In the genomic region with DNA sequence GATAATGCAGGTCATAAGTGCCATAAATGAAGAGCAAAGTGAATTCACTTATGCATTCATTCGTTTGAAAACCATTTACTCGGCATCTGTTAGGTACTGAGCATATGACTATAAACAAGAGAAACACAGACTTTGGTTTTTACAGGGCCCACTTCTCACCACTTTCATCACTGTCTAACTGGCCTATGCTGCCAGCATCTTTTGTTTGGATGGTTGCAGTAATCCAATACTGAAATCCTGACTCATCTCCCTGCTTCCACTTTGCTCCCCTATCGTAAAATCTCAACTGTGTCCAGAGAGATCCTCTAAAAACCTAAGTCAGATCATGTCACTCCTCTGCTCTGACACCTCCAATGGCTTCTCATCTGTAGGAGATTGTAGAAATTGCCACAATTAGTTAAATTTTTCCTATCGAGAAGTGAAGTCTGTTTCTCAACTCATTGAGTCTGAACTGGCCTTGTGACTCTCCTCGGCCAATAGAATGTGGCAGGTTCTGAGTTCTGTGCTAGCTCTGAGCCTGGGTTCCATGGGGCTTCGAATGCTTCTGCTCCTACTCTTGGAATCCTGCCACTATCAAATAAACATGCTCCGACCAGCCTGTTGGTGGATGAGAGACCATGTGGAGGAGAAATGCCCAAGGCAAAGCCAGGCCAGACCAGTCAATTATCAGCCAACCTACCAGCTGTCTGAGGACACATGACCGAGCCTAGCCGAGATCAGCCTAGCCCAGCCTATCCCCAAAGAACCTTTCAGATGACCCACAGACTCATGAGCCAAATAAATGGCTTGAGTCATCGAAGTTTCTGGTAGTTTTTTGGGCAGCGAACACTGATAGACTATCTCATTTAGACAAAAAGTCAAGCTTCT, we compare ENCODE assay signal across 13 cellular contexts. TPM values are rescaled to one million over a fixed set of nuclear protein-coding genes. Genes with fewer than 3 reads are reported as not detected.
DNase-seq lines count a peak whose midpoint lies in the region; ATAC-seq, FAIRE-seq and TF ChIP-seq lines count a peak whose summit lies in the region.
"Had no signal": no experiment of that assay in that cellular context is flagged by ENCODE, and none has a peak within 500 bp of the region (broad histone marks: within the 10 kb centered on the region; RNA-seq: fewer than 3 reads in every experiment).

No MANE protein-coding gene starts in this region.

- H3K4me1 Mint-ChIP-seq in activated CD8-positive, alpha-beta T cell treated with anti-CD3 and anti-CD28 coated beads for 36 hours (ENCODE audit: low read depth) = peaks cover 55% of the 10 kb centered on the region
- peaks cover 62% of the 10 kb centered on the region for H3K4me1 Mint-ChIP-seq in activated CD8-positive, alpha-beta T cell treated with anti-CD3 and anti-CD28 coated beads, Interleukin-2, amount 10 ng/mL, durations not matched to agents 7 days and 5 days (ENCODE audit: low read depth)

- H3K27me3 Mint-ChIP-seq in activated CD8-positive, alpha-beta T cell treated with anti-CD3 and anti-CD28 coated beads for 36 hours = no peaks in the 10 kb centered on the region
- H3K27me3 Mint-ChIP-seq in activated CD8-positive, alpha-beta T cell treated with anti-CD3 and anti-CD28 coated beads, Interleukin-2, amount 10 ng/mL, durations not matched to agents 7 days and 5 days (ENCODE audit: low read depth) = no peaks in the 10 kb centered on the region
- H3K27me3 Mint-ChIP-seq: activated naive CD8-positive, alpha-beta T cell treated with anti-CD3 and anti-CD28 coated beads, Interleukin-2, amount 10 ng/mL, durations not matched to agents 7 days and 5 days had no signal

- H3K4me2 ChIP-seq in osteoblast (ENCODE audit: insufficient read depth, low read length) = no peak overlapping the region

- H3K27ac ChIP-seq in osteoblast (ENCODE audit: low read depth, low read length) = no peak overlapping the region
- H3K27ac ChIP-seq: testis had no signal

- H3K27me3 ChIP-seq in adipocyte (replicated peaks; ENCODE audit: control insufficient read depth, insufficient read depth, low read length) = no peaks in the 10 kb centered on the region
- peaks cover 5% of the 10 kb centered on the region for H3K27me3 ChIP-seq in osteoblast (ENCODE audit: insufficient read depth, low read length)
- H3K27me3 ChIP-seq: testis had no signal

- H3K4me3 ChIP-seq in adipocyte (ENCODE audit: low read length) = no peak overlapping the region
- no peak overlapping the region for H3K4me3 ChIP-seq in osteoblast (ENCODE audit: insufficient read depth, low read length)
- H3K4me3 ChIP-seq: testis had no signal

- no peaks in the 10 kb centered on the region for H3K79me2 ChIP-seq in osteoblast (ENCODE audit: insufficient read depth, low read length)

- no peaks in the 10 kb centered on the region for H3K9me3 Mint-ChIP-seq in activated CD8-positive, alpha-beta T cell treated with anti-CD3 and anti-CD28 coated beads for 36 hours
- no peaks in the 10 kb centered on the region for H3K9me3 Mint-ChIP-seq in activated CD8-positive, alpha-beta T cell treated with anti-CD3 and anti-CD28 coated beads, Interleukin-2, amount 10 ng/mL, durations not matched to agents 7 days and 5 days (ENCODE audit: insufficient read depth)
- H3K9me3 Mint-ChIP-seq: activated naive CD8-positive, alpha-beta T cell treated with anti-CD3 and anti-CD28 coated beads, Interleukin-2, amount 10 ng/mL, durations not matched to agents 7 days and 5 days had no signal

- no peak overlapping the region for H3K4me3 Mint-ChIP-seq in activated CD8-positive, alpha-beta T cell treated with anti-CD3 and anti-CD28 coated beads for 36 hours
- H3K4me3 Mint-ChIP-seq in activated CD8-positive, alpha-beta T cell treated with anti-CD3 and anti-CD28 coated beads, Interleukin-2, amount 10 ng/mL, durations not matched to agents 7 days and 5 days = no peak overlapping the region
- H3K4me3 Mint-ChIP-seq: activated naive CD8-positive, alpha-beta T cell treated with anti-CD3 and anti-CD28 coated beads, Interleukin-2, amount 10 ng/mL, durations not matched to agents 7 days and 5 days had no signal

- FAIRE-seq in HTR-8/SVneo (lab: Jason Lieb, UNC) = peak; percentile 49

- TF ChIP-seq CTCF in activated CD8-positive, alpha-beta T cell treated with anti-CD3 and anti-CD28 coated beads for 36 hours (IDR thresholded peaks at IDR 0.05) = no peak
- TF ChIP-seq CTCF in osteoblast (IDR thresholded peaks at IDR 0.05; ENCODE audit: extremely low read depth, low read depth, low read length) = no peak

- peaks cover 9% of the 10 kb centered on the region for H3K4me1 ChIP-seq in adipocyte (ENCODE audit: control insufficient read depth, insufficient read depth, low read length)
- peaks cover 5% of the 10 kb centered on the region for H3K4me1 ChIP-seq in osteoblast (ENCODE audit: insufficient read depth, low read length)
- H3K4me1 ChIP-seq: testis had no signal

- intact Hi-C loops in activated CD8-positive, alpha-beta T cell treated with anti-CD3 and anti-CD28 coated beads for 36 hours (cut with micrococcal nuclease) = no loop called here

- no peaks in the 10 kb centered on the region for H3K9me3 ChIP-seq in adipocyte (ENCODE audit: control insufficient read depth, low read length)
- H3K9me3 ChIP-seq in osteoblast (ENCODE audit: low read depth, low read length) = no peaks in the 10 kb centered on the region
- H3K9me3 ChIP-seq: testis had no signal

- DNase-seq in activated CD8-positive, alpha-beta T cell treated with anti-CD3 and anti-CD28 coated beads for 36 hours = no peak
- DNase-seq in activated CD8-positive, alpha-beta T cell treated with anti-CD3 and anti-CD28 coated beads, Interleukin-2, amount 10 ng/mL, durations not matched to agents 7 days and 5 days = no peak
- no peak for DNase-seq in HTR-8/SVneo (ENCODE audit: insufficient read length, low spot score)
- peak; percentile 29 for DNase-seq in adipocyte (ENCODE audit: low read depth)
- peak; percentile 93 for DNase-seq in osteoblast (ENCODE audit: insufficient read length, low spot score, missing footprints)
- DNase-seq in glomerular visceral epithelial cell (ENCODE audit: extremely low spot score) = no peak
- no peak for DNase-seq in cerebellar cortex (ENCODE audit: low spot score)
- no peak for DNase-seq in DMS 273 (lab: John Stamatoyannopoulos, UW; ENCODE audit: unreplicated experiment)
- DNase-seq: activated naive CD8-positive, alpha-beta T cell treated with anti-CD3 and anti-CD28 coated beads, Interleukin-2, amount 10 ng/mL, durations not matched to agents 7 days and 5 days; hypothalamus; Karpas-422; RPMI8226; testis had no signal

- peak overlapping the region; percentile 8 for H3K9ac ChIP-seq in adipocyte (ENCODE audit: low read length)

- H4K20me1 ChIP-seq in osteoblast (ENCODE audit: insufficient read depth, low read length) = no peaks in the 10 kb centered on the region

- CTCF ChIA-PET in activated CD8-positive, alpha-beta T cell treated with anti-CD3 and anti-CD28 coated beads for 36 hours (lab: Charles Lee) = interaction anchor here (0.9 to 9.3 kb wide), 16 partner anchors 11 to 134 kb away, joined by 3 to 87 read pairs (median 5); a partner anchor contains a TSS
- CTCF ChIA-PET in activated CD8-positive, alpha-beta T cell treated with anti-CD3 and anti-CD28 coated beads, Interleukin-2, amount 10 ng/mL, durations not matched to agents 7 days and 5 days (lab: Charles Lee) = interaction anchor here (0.6 to 6.3 kb wide), 19 partner anchors 8 to 225 kb away, joined by 3 to 58 read pairs (median 6); no protein-coding TSS in a partner anchor

- H3K27ac Mint-ChIP-seq in activated CD8-positive, alpha-beta T cell treated with anti-CD3 and anti-CD28 coated beads for 36 hours = peak overlapping the region; percentile 25
- H3K27ac Mint-ChIP-seq in activated CD8-positive, alpha-beta T cell treated with anti-CD3 and anti-CD28 coated beads, Interleukin-2, amount 10 ng/mL, durations not matched to agents 7 days and 5 days = no peak overlapping the region

- no peak for ATAC-seq in activated CD8-positive, alpha-beta T cell treated with anti-CD3 and anti-CD28 coated beads for 36 hours
- no peak for ATAC-seq in activated CD8-positive, alpha-beta T cell treated with anti-CD3 and anti-CD28 coated beads, Interleukin-2, amount 10 ng/mL, durations not matched to agents 7 days and 5 days

- H3K36me3 ChIP-seq in adipocyte (ENCODE audit: control insufficient read depth, insufficient read depth, low read length, severe bottlenecking) = no peaks in the 10 kb centered on the region
- no peaks in the 10 kb centered on the region for H3K36me3 ChIP-seq in osteoblast (ENCODE audit: insufficient read depth, low read length)

- H2AFZ ChIP-seq in osteoblast (ENCODE audit: low read length) = peak overlapping the region; percentile 56

- POLR2A ChIA-PET in activated CD8-positive, alpha-beta T cell treated with anti-CD3 and anti-CD28 coated beads for 36 hours (lab: Charles Lee) = interaction anchor here (0.7 to 12.4 kb wide), 6 partner anchors 10 to 126 kb away, joined by 3 to 117 read pairs (median 4); no protein-coding TSS in a partner anchor
- POLR2A ChIA-PET in activated CD8-positive, alpha-beta T cell treated with anti-CD3 and anti-CD28 coated beads, Interleukin-2, amount 10 ng/mL, durations not matched to agents 7 days and 5 days (lab: Charles Lee) = interaction anchor here (1.9 to 3.8 kb wide), 2 partner anchors 24 to 41 kb away, joined by 8 to 19 read pairs; no protein-coding TSS in a partner anchor

- H3K36me3 Mint-ChIP-seq in activated CD8-positive, alpha-beta T cell treated with anti-CD3 and anti-CD28 coated beads for 36 hours (ENCODE audit: low read depth) = peaks cover 20% of the 10 kb centered on the region
- peaks cover 20% of the 10 kb centered on the region for H3K36me3 Mint-ChIP-seq in activated CD8-positive, alpha-beta T cell treated with anti-CD3 and anti-CD28 coated beads, Interleukin-2, amount 10 ng/mL, durations not matched to agents 7 days and 5 days (ENCODE audit: low read depth)

RNA-seq across cellular contexts. Expression of a gene that starts 2.2 kb away (rescaled TPM):
- 10 to 100 TPM; 46.4 to 47.0 TPM for total RNA-seq in activated CD8-positive, alpha-beta T cell treated with anti-CD3 and anti-CD28 coated beads for 36 hours
- total RNA-seq in activated CD8-positive, alpha-beta T cell treated with anti-CD3 and anti-CD28 coated beads, Interleukin-2, amount 10 ng/mL, durations not matched to agents 7 days and 5 days = 10 to 100 TPM; 41.3 to 41.6 TPM
- 0.59 and 0.72 TPM in 2 replicates for total RNA-seq in osteoblast

RNA-seq across cellular contexts. Expression of a gene that starts 58.4 kb away (rescaled TPM):
- 1 to 10 TPM in 1 of 2 experiments, under 1 TPM in 1; 0.50 to 4.4 TPM for total RNA-seq in activated CD8-positive, alpha-beta T cell treated with anti-CD3 and anti-CD28 coated beads for 36 hours
- 1 to 10 TPM in 1 of 2 experiments, under 1 TPM in 1; 0.79 to 5.5 TPM for total RNA-seq in activated CD8-positive, alpha-beta T cell treated with anti-CD3 and anti-CD28 coated beads, Interleukin-2, amount 10 ng/mL, durations not matched to agents 7 days and 5 days
- 1.5 and 1.8 TPM in 2 replicates for total RNA-seq in osteoblast

Comparison
In these comparisons a context has a peak if more than half of its experiments do, and no peak if none do; other contexts are left out.
1. DNase-seq: peak in adipocyte (single experiment) and osteoblast (single experiment); none in activated CD8-positive, alpha-beta T cell treated with anti-CD3 and anti-CD28 coated beads for 36 hours (single experiment), activated CD8-positive, alpha-beta T cell treated with anti-CD3 and anti-CD28 coated beads, Interleukin-2, amount 10 ng/mL, durations not matched to agents 7 days and 5 days (single experiment), HTR-8/SVneo (single experiment), glomerular visceral epithelial cell (single experiment), cerebellar cortex (single experiment) and DMS 273 (single experiment).
2. RNA of a gene that starts 2.2 kb away (total RNA-seq): 46.4 to 47.0 TPM in activated CD8-positive, alpha-beta T cell treated with anti-CD3 and anti-CD28 coated beads for 36 hours and 41.3 to 41.6 TPM in activated CD8-positive, alpha-beta T cell treated with anti-CD3 and anti-CD28 coated beads, Interleukin-2, amount 10 ng/mL, durations not matched to agents 7 days and 5 days; 0.59 to 0.72 TPM in osteoblast; every median in the first group is over 10 times any median in the second.